Comparison of ENCODE assay signal across 15 cellular contexts in genomic region chr12:119410396-119410795, GRCh38.
"Had no signal": no experiment of that assay in that cellular context is flagged by ENCODE, and none has a peak within 500 bp of the region (broad histone marks: within the 10 kb centered on the region; RNA-seq: fewer than 3 reads in every experiment).

No MANE protein-coding gene starts in this region.

- H3K27me3 ChIP-seq: sigmoid colon, testis had no signal

- ATAC-seq: activated CD4-positive, alpha-beta T cell treated with anti-CD3 and anti-CD28 coated beads for 36 hours; naive thymus-derived CD4-positive, alpha-beta T cell; stimulated activated memory B cell treated with anti-CD40 and anti-IgM and Interleukin-4, amounts not matched to agents 10 μg/mL and 1 μg/mL and 100 μg/mL, for 72 hours had no signal

- H3K27ac ChIP-seq: spleen, testis, upper lobe of left lung, WERI-Rb-1 had no signal

- H3K9me3 ChIP-seq: sigmoid colon, spleen, testis, upper lobe of left lung had no signal

- DNase-seq: activated CD4-positive, alpha-beta T cell treated with anti-CD3 and anti-CD28 coated beads for 36 hours; activated CD4-positive, alpha-beta T cell treated with anti-CD3 and anti-CD28 coated beads, Interleukin-2, amount 50 U/mL, for 48 hours; activated gamma-delta T cell treated with Interleukin-2 at 50 U/mL for 16 hours; effector CD4-positive, alpha-beta T cell; kidney; naive thymus-derived CD4-positive, alpha-beta T cell; sigmoid colon; spleen; stimulated activated CD4-positive, alpha-beta T cell treated with anti-CD3 and anti-CD28 coated beads, Interleukin-4, amount 100 ng/mL, for 4 hours; T-helper 2 cell; testis; WERI-Rb-1 had no signal

- H3K4me3 ChIP-seq: sigmoid colon, spleen, testis, upper lobe of left lung had no signal

- FAIRE-seq: bronchial epithelial cell, kidney had no signal

- H3K4me1 ChIP-seq: testis had no signal

- H3K36me3 ChIP-seq: sigmoid colon, spleen, upper lobe of left lung, WERI-Rb-1 had no signal
